3 cellular contexts compared by ENCODE assay signal in the genomic region with DNA sequence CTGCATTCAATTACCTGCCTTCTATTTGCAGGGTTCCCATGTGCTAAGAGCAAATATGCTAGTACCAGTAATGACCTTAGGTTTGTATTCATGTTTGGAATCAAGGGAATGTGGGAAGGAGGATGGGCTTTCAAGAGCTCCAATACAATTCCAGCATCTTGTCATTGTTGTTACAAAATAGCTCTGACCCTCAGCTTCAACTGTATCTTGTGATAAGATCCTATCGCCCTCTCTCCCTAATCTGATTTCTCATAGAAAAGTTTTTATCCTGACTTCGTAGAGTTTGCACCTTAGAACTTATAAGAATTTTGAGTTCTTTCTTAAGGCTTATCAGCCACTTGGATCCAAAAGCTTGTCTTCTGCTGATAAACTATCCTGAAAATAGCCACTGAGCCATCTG.
"Had no signal": no experiment of that assay in that cellular context is flagged by ENCODE, and none has a peak within 500 bp of the region (broad histone marks: within the 10 kb centered on the region; RNA-seq: fewer than 3 reads in every experiment).

No MANE protein-coding gene starts in this region.

- DNase-seq: GDM1, GF-D8 had no signal

- H3K4me3 ChIP-seq: GM12878 had no signal

- ATAC-seq: GM12878 had no signal
